In genomic region chr6:169810066-169810989, GRCh38 we compare ENCODE assay signal across 15 cellular contexts. TPM values are rescaled to one million over a fixed set of nuclear protein-coding genes. Genes with fewer than 3 reads are reported as not detected.
DNase-seq lines count a peak whose midpoint lies in the region; ATAC-seq, FAIRE-seq and TF ChIP-seq lines count a peak whose summit lies in the region.
"Had no signal": no experiment of that assay in that cellular context is flagged by ENCODE, and none has a peak within 500 bp of the region (broad histone marks: within the 10 kb centered on the region; RNA-seq: fewer than 3 reads in every experiment).

No MANE protein-coding gene starts in this region.

- H3F3A ChIP-seq in MM.1S (ENCODE audit: insufficient read depth, low read length) = no peaks in the 10 kb centered on the region

- no peak for TF ChIP-seq RAD21 in K562 (CRISPR knock-in tag; conservative IDR thresholded peaks at IDR 0.05 in 1 of 2, IDR thresholded peaks at IDR 0.05 in 1 of 2)

- TF ChIP-seq CTCF in MM.1S (IDR thresholded peaks at IDR 0.05; ENCODE audit: low read length) (no peak), K562 (IDR thresholded peaks at IDR 0.05 in 2 of 3, conservative IDR thresholded peaks at IDR 0.05 in 1 of 3; ENCODE audit: insufficient read depth in 2 of 3, low read depth in 1 of 3, low read length in 3 of 3) (no peak)

- H3K79me1 ChIP-seq in mesendoderm (ENCODE audit: low read length) = no peaks in the 10 kb centered on the region

- H3K27me3 ChIP-seq in MM.1S (replicated peaks; ENCODE audit: insufficient read depth, low read length) (no peaks in the 10 kb centered on the region), K562 (ENCODE audit: control insufficient read depth in 2 of 2, insufficient read depth in 2 of 2, low read length in 2 of 2) (peaks cover 28 to 43% of the 10 kb centered on the region in 2 experiments), mesendoderm (ENCODE audit: insufficient read depth, low read length, poor library complexity) (no peaks in the 10 kb centered on the region)

- FAIRE-seq in K562 (lab: Jason Lieb, UNC) (no peak), GM12892 (lab: Jason Lieb, UNC) (no peak)

- no peaks in the 10 kb centered on the region for H3K4me1 ChIP-seq in MM.1S (ENCODE audit: low read length)
- H3K4me1 ChIP-seq in K562 (replicated peaks in 1 of 2; ENCODE audit: control insufficient read depth in 2 of 2, insufficient read depth in 2 of 2, low read length in 2 of 2) = peaks cover 0 to 3% of the 10 kb centered on the region in 2 experiments; a peak in 2 of 5 replicates
- H3K4me1 ChIP-seq in mesendoderm (ENCODE audit: control insufficient read depth, low read depth, low read length) = no peaks in the 10 kb centered on the region

- in situ Hi-C loops in K562 (cut with MboI) = no loop called here
- in situ Hi-C loops in G401 (cut with HindIII; ENCODE audit: low sequenced_read_pairs) = no loop called here

- intact Hi-C loops in K562 (cut with micrococcal nuclease) = no loop called here
- intact Hi-C loops in cardiac septum (cut with DNase I) = no loop called here

- no peaks in the 10 kb centered on the region for H3K9me1 ChIP-seq in K562 (ENCODE audit: control insufficient read depth, insufficient read depth, low read length)

- BruUV-seq in K562 (replicated peaks; lab: Mats Ljungman, UMichigan) = no TSS peak

- TF ChIP-seq EP300 in K562 (IDR thresholded peaks at IDR 0.05; ENCODE audit: low read length) = no peak

- H3K4me3 ChIP-seq in MM.1S (ENCODE audit: low read length) (no peak overlapping the region), K562 (no peak overlapping the region), mesendoderm (ENCODE audit: low read length) (no peak overlapping the region)
- H3K4me3 ChIP-seq: coronary artery, thoracic aorta had no signal

- no peak overlapping the region for H3K23ac ChIP-seq in mesendoderm (ENCODE audit: low read length)

- WGBS in K562 (ENCODE audit: insufficient coverage, low coverage, missing lambda C conversion rate) = 2% methylated on average over 18 of the region's 18 CpGs
- no CpG with 5 or more reads among the region's 18 CpGs for WGBS in mesendoderm (ENCODE audit: extremely low coverage, insufficient coverage, low lambda C conversion rate)

- no peak overlapping the region for H3K4ac ChIP-seq in mesendoderm (ENCODE audit: low read depth, low read length)

- H3K9ac ChIP-seq in MM.1S (ENCODE audit: low read length) = no peak overlapping the region
- no peak overlapping the region for H3K9ac ChIP-seq in K562 (ENCODE audit: insufficient read depth in 1 of 2, low read depth in 2 of 2, low read length in 2 of 2)
- H3K9ac ChIP-seq in mesendoderm (ENCODE audit: low read length) = no peak overlapping the region

- H2BK15ac ChIP-seq in mesendoderm (replicated peaks; ENCODE audit: low read depth) = no peak overlapping the region

- no peak overlapping the region for H2AK5ac ChIP-seq in mesendoderm (ENCODE audit: low read length)

- 0 out of 2 replicates have a peak overlapping the region, but pooled peaks have one; percentile 15 for H2AFZ ChIP-seq in MM.1S (ENCODE audit: low read length)
- H2AFZ ChIP-seq in K562 (ENCODE audit: low read depth, low read length) = no peak overlapping the region

- no peak overlapping the region for H2BK5ac ChIP-seq in mesendoderm (ENCODE audit: low read length)

- H4K20me1 ChIP-seq in MM.1S (ENCODE audit: insufficient read depth, low read length) (no peaks in the 10 kb centered on the region), K562 (replicated peaks; ENCODE audit: control insufficient read depth, insufficient read depth, low read length) (peaks cover 5% of the 10 kb centered on the region)

- H3K9me2 ChIP-seq in MM.1S (replicated peaks; ENCODE audit: insufficient read depth, low read length) = no peaks in the 10 kb centered on the region

- H3K27ac ChIP-seq in MM.1S (ENCODE audit: low read length) = no peak overlapping the region
- H3K27ac ChIP-seq in K562 (ENCODE audit: extremely low read depth, low read depth, low read length) = no peak overlapping the region
- H3K27ac ChIP-seq in mesendoderm (ENCODE audit: low read depth, low read length) = peak overlapping the region; percentile 58
- H3K27ac ChIP-seq: coronary artery, RWPE1, thoracic aorta had no signal

- no peak for TF ChIP-seq POLR2A in K562 (conservative IDR thresholded peaks at IDR 0.05)
- no peak for TF ChIP-seq POLR2A in GM12892 (IDR thresholded peaks at IDR 0.05; ENCODE audit: low read depth, low read length)

- H4K5ac ChIP-seq in mesendoderm (ENCODE audit: low read length) = no peak overlapping the region

- peak overlapping the region; percentile 34 for H3K56ac ChIP-seq in mesendoderm (ENCODE audit: low read length)

- no peak overlapping the region for H2BK120ac ChIP-seq in mesendoderm (ENCODE audit: low read depth, low read length)

- H3K79me2 ChIP-seq in MM.1S (ENCODE audit: low read length) (no peaks in the 10 kb centered on the region), K562 (ENCODE audit: control insufficient read depth, insufficient read depth, low read length) (no peaks in the 10 kb centered on the region), mesendoderm (ENCODE audit: control insufficient read depth, insufficient read depth, low read length) (no peaks in the 10 kb centered on the region)

- H3K9me3 ChIP-seq in MM.1S (replicated peaks; ENCODE audit: insufficient read depth, low read length) (no peaks in the 10 kb centered on the region), K562 (replicated peaks; ENCODE audit: control insufficient read depth, insufficient read depth, low read depth, low read length) (no peaks in the 10 kb centered on the region)
- H3K9me3 ChIP-seq: thoracic aorta had no signal

- H4K8ac ChIP-seq in mesendoderm (ENCODE audit: low read depth, low read length) = no peak overlapping the region

- peak; percentile 67 for DNase-seq in DMS153 treated with DMSO at 0.1 percent for 48 hours (lab: John Stamatoyannopoulos, UW; ENCODE audit: unreplicated experiment)
- no peak for DNase-seq in MM.1S
- DNase-seq in K562 (ENCODE audit: extremely low read depth in 1 of 4, low spot score in 3 of 4) = no peak
- peak; percentile 70 for DNase-seq in mesendoderm
- DNase-seq in cardiac septum (ENCODE audit: low spot score) = no peak
- DNase-seq in G401 (ENCODE audit: low spot score) = no peak
- no peak for DNase-seq in GM12892 (ENCODE audit: insufficient read length)
- DNase-seq: activated B cell treated with CpG ODN at 0.5 μM for 24 hours; CD4-positive, alpha-beta memory T cell; NCI-H1048; retina had no signal

- no peak overlapping the region for H3K18ac ChIP-seq in mesendoderm (ENCODE audit: low read length)

- peak; percentile 81 for ATAC-seq in K562
- no peak for ATAC-seq in HG03439 (IDR thresholded peaks at IDR 0.05; ENCODE audit: unreplicated experiment)

- POLR2A ChIA-PET in K562 (lab: Yijun Ruan, JAX) = no interaction called here

- H3K4me2 ChIP-seq in MM.1S (ENCODE audit: low read depth, low read length) = no peak overlapping the region; the same call in 1 of the 2 replicates
- no peak overlapping the region for H3K4me2 ChIP-seq in K562 (ENCODE audit: insufficient read depth, low read length)
- no peak overlapping the region for H3K4me2 ChIP-seq in mesendoderm (ENCODE audit: low read length)

- H3K36me3 ChIP-seq in MM.1S (replicated peaks; ENCODE audit: insufficient read depth, low read length) (no peaks in the 10 kb centered on the region), K562 (ENCODE audit: control insufficient read depth, insufficient read depth, low read length) (no peaks in the 10 kb centered on the region), mesendoderm (ENCODE audit: control insufficient read depth, insufficient read depth, low read length) (no peaks in the 10 kb centered on the region)
- H3K36me3 ChIP-seq: thoracic aorta had no signal

- CTCF ChIA-PET in K562 (lab: Yijun Ruan, JAX; ENCODE audit: low intra/inter-chr PET ratio) = no interaction called here

RNA-seq across cellular contexts. Expression of gene ERMARD, which starts 58.9 kb away (rescaled TPM):
- 44.9 and 104 TPM in 2 replicates for total RNA-seq in K562 (2011; cell fraction: chromatin; rRNA removed; ENCODE audit: low replicate concordance)
- total RNA-seq in K562 (2011; cell fraction: nucleolus; rRNA removed) = 22.5 and 30.1 TPM in 2 replicates
- 54.3 and 84.0 TPM in 2 replicates for total RNA-seq in K562 (2011; cell fraction: nucleoplasm; rRNA removed)
- total RNA-seq in K562 (2014; rRNA removed) (14.5 and 20.9 TPM in 2 replicates), K562 (2014; rRNA removed; fragmentation: Illumina TruSeq; extraction: Trizol) (26.1 and 27.0 TPM in 2 replicates), K562 (2015; rRNA removed; fragmentation: Illumina TruSeq; extraction: Trizol) (22.2 and 25.6 TPM in 2 replicates), K562 (2021) (24.0 and 27.7 TPM in 2 replicates), cardiac septum (11.3 TPM)
- polyA plus RNA-seq in K562 (2011; rRNA removed) (48.1 and 55.2 TPM in 2 replicates), K562 (2014; fragmentation: Illumina TruSeq; extraction: Trizol) (20.4 and 21.2 TPM in 2 replicates), K562 (2014; fragmentation: Nextera tagmentation; extraction: Ambion mirVana) (10 to 100 TPM; 56.5 to 68.6 TPM), K562 (2014; rRNA removed) (25.5 and 32.7 TPM in 2 replicates)
- 33.9 and 42.2 TPM in 2 replicates for polyA plus RNA-seq in K562 (2011; cell fraction: cytosol; rRNA removed)
- 106 and 128 TPM in 2 replicates for polyA plus RNA-seq in K562 (2011; cell fraction: nucleus; rRNA removed)
- 24.4 and 26.4 TPM in 2 replicates for polyA plus RNA-seq in K562 (2012)
- 48.9 and 76.1 TPM in 2 replicates for polyA minus RNA-seq in K562 (2011; rRNA and poly(A)+ RNA removed)
- polyA minus RNA-seq in K562 (2011; cell fraction: cytosol; rRNA and poly(A)+ RNA removed) = 10.2 and 17.9 TPM in 2 replicates
- 19.3 and 39.9 TPM in 2 replicates for polyA minus RNA-seq in K562 (2011; cell fraction: nucleus; rRNA and poly(A)+ RNA removed)
- 9.5 TPM for polyA plus RNA-seq in mesendoderm (2013, experiment 1 of 2)
- polyA plus RNA-seq in mesendoderm (2013, experiment 2 of 2) = 8.6 TPM
- total RNA-seq in G401 (2014; rRNA removed; shearing (Covaris generic)) = 15.8 and 26.2 TPM in 2 replicates
- polyA plus RNA-seq in GM12892 (2012; ENCODE audit: missing spikeins) = 29.0 TPM

RNA-seq across cellular contexts. Expression of gene DYNLT2, which starts 59.0 kb away (rescaled TPM):
- 3.7 and 10.2 TPM in 2 replicates for total RNA-seq in K562 (2011; cell fraction: chromatin; rRNA removed; ENCODE audit: low replicate concordance)
- total RNA-seq in K562 (2011; cell fraction: nucleolus; rRNA removed) = 4.9 and 5.0 TPM in 2 replicates
- total RNA-seq in K562 (2011; cell fraction: nucleoplasm; rRNA removed) = 8.4 and 14.4 TPM in 2 replicates
- total RNA-seq in K562 (2014; rRNA removed) (4.8 and 6.9 TPM in 2 replicates), K562 (2014; rRNA removed; fragmentation: Illumina TruSeq; extraction: Trizol) (6.3 and 7.1 TPM in 2 replicates), K562 (2015; rRNA removed; fragmentation: Illumina TruSeq; extraction: Trizol) (9.1 and 10.2 TPM in 2 replicates), K562 (2021) (3.7 and 4.6 TPM in 2 replicates), cardiac septum (0.83 TPM)
- polyA plus RNA-seq in K562 (2011; rRNA removed) (11.8 and 12.6 TPM in 2 replicates), K562 (2014; fragmentation: Illumina TruSeq; extraction: Trizol) (6.0 and 6.2 TPM in 2 replicates), K562 (2014; fragmentation: Nextera tagmentation; extraction: Ambion mirVana) (1 to 10 TPM; 2.0 to 2.5 TPM), K562 (2014; rRNA removed) (7.2 and 12.8 TPM in 2 replicates)
- 3.5 and 5.8 TPM in 2 replicates for polyA plus RNA-seq in K562 (2011; cell fraction: cytosol; rRNA removed)
- 5.3 and 6.8 TPM in 2 replicates for polyA plus RNA-seq in K562 (2011; cell fraction: nucleus; rRNA removed)
- polyA plus RNA-seq in K562 (2012) = 4.2 and 7.7 TPM in 2 replicates
- polyA minus RNA-seq in K562 (2011; rRNA and poly(A)+ RNA removed) = 2.4 and 3.8 TPM in 2 replicates
- polyA minus RNA-seq in K562 (2011; cell fraction: cytosol; rRNA and poly(A)+ RNA removed) = 0.64 and 0.95 TPM in 2 replicates
- 4.8 and 9.9 TPM in 2 replicates for polyA minus RNA-seq in K562 (2011; cell fraction: nucleus; rRNA and poly(A)+ RNA removed)
- 1.8 TPM for polyA plus RNA-seq in mesendoderm (2013, experiment 1 of 2)
- 1.8 TPM for polyA plus RNA-seq in mesendoderm (2013, experiment 2 of 2)
- total RNA-seq in G401 (2014; rRNA removed; shearing (Covaris generic)) = 0.37 and 1.6 TPM in 2 replicates
- 3.5 TPM for polyA plus RNA-seq in GM12892 (2012; ENCODE audit: missing spikeins)

Comparison
In these comparisons a context has a peak if more than half of its experiments do, and no peak if none do; other contexts are left out.
1. DNase-seq: peak in DMS153 treated with DMSO at 0.1 percent for 48 hours (single experiment) and mesendoderm (single experiment); none in MM.1S (single experiment), K562 (0 of 4), cardiac septum (single experiment), G401 (single experiment) and GM12892 (single experiment).